In genomic region chr9:99852617-99853016, GRCh38 we compare ENCODE assay signal across 17 cellular contexts. TPM values are rescaled to one million over a fixed set of nuclear protein-coding genes. Genes with fewer than 3 reads are reported as not detected.
DNase-seq lines count a peak whose midpoint lies in the region; ATAC-seq and TF ChIP-seq lines count a peak whose summit lies in the region.
"Had no signal": no experiment of that assay in that cellular context is flagged by ENCODE, and none has a peak within 500 bp of the region (broad histone marks: within the 10 kb centered on the region; RNA-seq: fewer than 3 reads in every experiment).

No MANE protein-coding gene starts in this region.

- no peaks in the 10 kb centered on the region for H3K36me3 ChIP-seq in WERI-Rb-1
- H3K36me3 ChIP-seq: cardiac muscle cell, MG63 had no signal

- no peak for TF ChIP-seq CTCF in WERI-Rb-1 (IDR thresholded peaks at IDR 0.05; ENCODE audit: low read depth, low read length)

- H3K27ac ChIP-seq in WERI-Rb-1 = no peak overlapping the region
- H3K27ac ChIP-seq: cardiac muscle cell had no signal

- no peak overlapping the region for H3K27ac Mint-ChIP-seq in activated CD4-positive, alpha-beta T cell treated with anti-CD3 and anti-CD28 coated beads, Interleukin-2, amount 10 ng/mL, durations not matched to agents 24 days and 14 days

- H3K27me3 Mint-ChIP-seq in activated CD4-positive, alpha-beta T cell treated with anti-CD3 and anti-CD28 coated beads, Interleukin-2, amount 10 ng/mL, durations not matched to agents 24 days and 14 days = no peaks in the 10 kb centered on the region

- H3K4me3 Mint-ChIP-seq in activated CD4-positive, alpha-beta T cell treated with anti-CD3 and anti-CD28 coated beads, Interleukin-2, amount 10 ng/mL, durations not matched to agents 24 days and 14 days = no peak overlapping the region

- H3K4me3 ChIP-seq in WERI-Rb-1 (ENCODE audit: low read depth, low read length) = no peak overlapping the region
- H3K4me3 ChIP-seq: cardiac muscle cell, MG63 had no signal

- no peaks in the 10 kb centered on the region for H3K27me3 ChIP-seq in WERI-Rb-1 (ENCODE audit: insufficient read depth, low read depth, severe bottlenecking)
- H3K27me3 ChIP-seq: cardiac muscle cell, MG63 had no signal

- peaks cover 78% of the 10 kb centered on the region for H3K36me3 Mint-ChIP-seq in activated CD4-positive, alpha-beta T cell treated with anti-CD3 and anti-CD28 coated beads, Interleukin-2, amount 10 ng/mL, durations not matched to agents 24 days and 14 days (ENCODE audit: low read depth)

- peaks cover 51% of the 10 kb centered on the region for H3K4me1 Mint-ChIP-seq in activated CD4-positive, alpha-beta T cell treated with anti-CD3 and anti-CD28 coated beads, Interleukin-2, amount 10 ng/mL, durations not matched to agents 24 days and 14 days

- peaks cover 14% of the 10 kb centered on the region for H3K9me3 Mint-ChIP-seq in activated CD4-positive, alpha-beta T cell treated with anti-CD3 and anti-CD28 coated beads, Interleukin-2, amount 10 ng/mL, durations not matched to agents 24 days and 14 days

- ATAC-seq in GM18517 (IDR thresholded peaks at IDR 0.05; ENCODE audit: unreplicated experiment) (peak; percentile 68), GM21423 (IDR thresholded peaks at IDR 0.05; ENCODE audit: unreplicated experiment) (peak; percentile 62), HG03159 (IDR thresholded peaks at IDR 0.05; ENCODE audit: unreplicated experiment) (peak; percentile 63), GM21723 (IDR thresholded peaks at IDR 0.05; ENCODE audit: unreplicated experiment) (no peak)
- ATAC-seq: activated CD4-positive, CD25-positive, alpha-beta regulatory T cell treated with anti-CD3 and anti-CD28 coated beads, Interleukin-2, amount 50 U/mL, for 24 hours; stimulated activated naive CD8-positive, alpha-beta T cell treated with anti-CD3 and anti-CD28 coated beads, Interleukin-15, Interleukin-2, amounts not matched to agents 100 U/mL and 50 U/mL, for 24 hours had no signal

- H3K9me3 ChIP-seq in WERI-Rb-1 (ENCODE audit: severe bottlenecking) = no peaks in the 10 kb centered on the region
- H3K9me3 ChIP-seq: MG63 had no signal

- peak; percentile 29 for DNase-seq in WERI-Rb-1
- no peak for DNase-seq in posterior cingulate gyrus
- DNase-seq in stimulated activated CD4-positive, alpha-beta T cell treated with anti-CD3 and anti-CD28 coated beads, Interleukin-4, amount 100 ng/mL, for 24 hours = no peak
- DNase-seq in activated CD4-positive, alpha-beta T cell treated with anti-CD3 and anti-CD28 coated beads, Interleukin-2, amount 10 ng/mL, durations not matched to agents 24 days and 14 days = no peak
- DNase-seq: activated effector memory CD4-positive, alpha-beta T cell treated with Interleukin-2 at 50 U/mL for 16 hours; C1 segment of cervical spinal cord; GDM1; MG63; stimulated activated CD4-positive, alpha-beta T cell treated with anti-CD3 and anti-CD28 coated beads, Interleukin-1b, Interleukin-23, amount 100 ng/mL, for 48 hours; stimulated activated naive CD8-positive, alpha-beta T cell treated with anti-CD3 and anti-CD28 coated beads, Interleukin-15, Interleukin-2, amounts not matched to agents 100 U/mL and 50 U/mL, for 24 hours had no signal

- intact Hi-C loops in posterior cingulate gyrus (cut with DNase I) = no loop called here
- intact Hi-C loops in activated CD4-positive, alpha-beta T cell treated with anti-CD3 and anti-CD28 coated beads, Interleukin-2, amount 10 ng/mL, durations not matched to agents 24 days and 14 days (cut with micrococcal nuclease) = loop anchor here (10.0 kb wide), 1 partner anchor 52 kb away; the partner anchor contains the start of gene STX17

RNA-seq across cellular contexts. Expression of gene NR4A3, which starts 30.9 kb away (rescaled TPM):
- 51.1 and 52.8 TPM in 2 replicates for total RNA-seq in activated CD4-positive, alpha-beta T cell treated with anti-CD3 and anti-CD28 coated beads, Interleukin-2, amount 10 ng/mL, durations not matched to agents 24 days and 14 days
- total RNA-seq: epithelial cell of proximal tubule had no signal

RNA-seq across cellular contexts. Expression of gene STX17, which starts 53.8 kb away (rescaled TPM):
- total RNA-seq in activated CD4-positive, alpha-beta T cell treated with anti-CD3 and anti-CD28 coated beads, Interleukin-2, amount 10 ng/mL, durations not matched to agents 24 days and 14 days = 20.9 and 26.5 TPM in 2 replicates
